In the genomic region with DNA sequence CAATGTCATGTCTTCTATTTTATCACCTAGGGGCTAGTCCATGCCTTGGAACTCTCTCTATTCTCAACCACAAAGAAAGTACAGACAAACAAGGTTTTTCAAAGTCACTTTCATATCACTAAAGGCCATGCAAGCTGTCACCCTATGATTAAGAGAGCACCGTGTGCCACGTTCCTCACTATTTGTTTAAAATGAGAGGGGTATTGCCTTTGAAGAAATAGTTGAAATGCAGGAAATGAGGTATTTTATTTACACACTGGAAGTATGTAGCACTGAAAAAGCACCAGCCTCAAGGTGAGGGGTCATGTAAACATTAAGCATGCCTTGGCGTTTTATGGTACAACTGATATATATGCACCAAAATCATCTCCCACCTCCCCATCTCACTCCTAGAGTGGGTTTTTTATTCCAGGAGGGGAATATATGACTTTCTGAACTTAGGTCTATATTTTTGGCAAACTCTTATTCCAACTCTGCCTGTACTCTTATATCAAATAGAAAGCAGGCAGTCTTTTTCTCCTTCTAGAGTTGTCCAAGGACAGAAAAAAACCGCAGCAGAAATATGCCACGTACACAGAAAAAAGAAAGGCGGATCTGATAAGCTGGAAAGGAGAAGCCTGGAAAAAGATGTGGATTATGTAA, we compare ENCODE assay signal across 1 cellular context.
TF ChIP-seq lines count a peak whose summit lies in the region.

No MANE protein-coding gene starts in this region.

TF ChIP-seq in endothelial cell of umbilical vein, 7 proteins besides CTCF, POLR2A, EP300 and RAD21:
- TF ChIP-seq EZH2 (IDR thresholded peaks at IDR 0.05; ENCODE audit: borderline replicate concordance, low read depth, low read length, severe bottlenecking) (no peak), POLR2AphosphoS5 (IDR thresholded peaks at IDR 0.05; ENCODE audit: insufficient read depth, low read depth, low read length) (no peak), MYC (IDR thresholded peaks at IDR 0.05; ENCODE audit: low read depth, low read length) (no peak), GATA2 (IDR thresholded peaks at IDR 0.05; ENCODE audit: insufficient read depth, insufficient read length, low read depth, low read length) (no peak), JUN (IDR thresholded peaks at IDR 0.05; ENCODE audit: borderline replicate concordance, insufficient read depth, insufficient read length, low read depth) (no peak), MAX (IDR thresholded peaks at IDR 0.05; ENCODE audit: insufficient read depth, insufficient read length) (no peak), FOS (IDR thresholded peaks at IDR 0.05; ENCODE audit: borderline replicate concordance, insufficient read depth, low read length) (no peak)
